29 cellular contexts compared by ENCODE assay signal in the genomic region with DNA sequence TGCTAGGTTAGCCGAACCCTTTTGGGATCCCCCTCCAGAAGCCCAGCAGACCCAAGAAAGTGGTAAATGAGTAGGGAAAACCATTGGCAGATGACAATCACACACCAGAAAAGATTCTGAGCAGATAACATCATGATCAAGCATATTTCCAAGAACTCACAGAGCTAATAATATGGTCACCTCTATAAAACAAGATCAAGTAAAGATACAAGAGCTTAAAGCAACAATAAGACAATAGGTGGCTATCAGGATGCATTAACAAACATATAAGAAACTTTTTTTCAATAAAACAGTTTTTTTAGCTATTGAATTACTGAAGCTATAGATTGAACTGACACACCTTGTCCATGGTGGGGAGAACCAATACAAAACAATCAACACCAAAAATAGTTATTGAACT. TPM values are rescaled to one million over a fixed set of nuclear protein-coding genes. Genes with fewer than 3 reads are reported as not detected.
DNase-seq lines count a peak whose midpoint lies in the region; ATAC-seq, FAIRE-seq and TF ChIP-seq lines count a peak whose summit lies in the region.
"Had no signal": no experiment of that assay in that cellular context is flagged by ENCODE, and none has a peak within 500 bp of the region (broad histone marks: within the 10 kb centered on the region; RNA-seq: fewer than 3 reads in every experiment).

No MANE protein-coding gene starts in this region.

- no peaks in the 10 kb centered on the region for H3K79me2 ChIP-seq in K562 (ENCODE audit: control insufficient read depth, insufficient read depth, low read length)

- H3K9ac ChIP-seq in K562 (ENCODE audit: insufficient read depth in 1 of 2, low read depth in 2 of 2, low read length in 2 of 2), result no peak overlapping the region
- H3K9ac ChIP-seq: BLaER1 treated with 17β-estradiol and CSF1 and Interleukin-3, amounts not matched to agents 10 nM and 100 nM; SK-N-SH had no signal

- peak overlapping the region; percentile 57 for H3K27ac Mint-ChIP-seq in activated naive CD4-positive, alpha-beta T cell treated with anti-CD3 and anti-CD28 coated beads, Interleukin-2, amount 50 U/mL, for 24 hours
- peak overlapping the region; percentile 14 to 26 for H3K27ac Mint-ChIP-seq in T-cell
- H3K27ac Mint-ChIP-seq: GM23338 had no signal

- in situ Hi-C loops in K562 (cut with MboI), result no loop called here

- no peak overlapping the region for H3K4me2 ChIP-seq in K562 (ENCODE audit: insufficient read depth, low read length)
- H3K4me2 ChIP-seq: A549; BLaER1 treated with 17β-estradiol and CSF1 and Interleukin-3, amounts not matched to agents 10 nM and 100 nM; GM23338; SK-N-SH had no signal

- BruUV-seq in K562 (replicated peaks; lab: Mats Ljungman, UMichigan), result no TSS peak

- CTCF ChIA-PET in T-cell (lab: Charles Lee), result no interaction called here
- CTCF ChIA-PET in K562 (lab: Yijun Ruan, JAX; ENCODE audit: low intra/inter-chr PET ratio), result no interaction called here

- H3K36me3 Mint-ChIP-seq in activated naive CD4-positive, alpha-beta T cell treated with anti-CD3 and anti-CD28 coated beads, Interleukin-2, amount 50 U/mL, for 24 hours, result peaks cover 37% of the 10 kb centered on the region
- peaks cover 72% of the 10 kb centered on the region for H3K36me3 Mint-ChIP-seq in T-cell

- H3K4me1 ChIP-seq in K562 (replicated peaks in 1 of 2; ENCODE audit: control insufficient read depth in 2 of 2, insufficient read depth in 2 of 2, low read length in 2 of 2), result peaks cover 13 to 19% of the 10 kb centered on the region in 2 experiments; a peak in 4 of 5 replicates
- H3K4me1 ChIP-seq: A549, Caco-2, HAP-1 had no signal

- no peaks in the 10 kb centered on the region; a peak in 1 of 5 replicates for H3K27me3 ChIP-seq in K562 (ENCODE audit: control insufficient read depth in 2 of 2, insufficient read depth in 2 of 2, low read length in 2 of 2)
- H3K27me3 ChIP-seq: Peyer's patch had no signal

- H3K27me3 Mint-ChIP-seq in activated naive CD4-positive, alpha-beta T cell treated with anti-CD3 and anti-CD28 coated beads, Interleukin-2, amount 50 U/mL, for 24 hours, result no peaks in the 10 kb centered on the region
- no peaks in the 10 kb centered on the region for H3K27me3 Mint-ChIP-seq in T-cell
- H3K27me3 Mint-ChIP-seq: CD4-positive, alpha-beta memory T cell had no signal

- POLR2A ChIA-PET in T-cell (lab: Charles Lee) (interaction anchor here in 1 of 2 donors (0.5 kb wide), 1 partner anchor 131 kb away, joined by 3 read pairs; no protein-coding TSS in a partner anchor), K562 (lab: Yijun Ruan, JAX) (interaction anchor here (1.7 kb wide), 1 partner anchor 11 kb away, joined by 11 read pairs; no protein-coding TSS in a partner anchor)

- no peak for TF ChIP-seq EP300 in K562 (IDR thresholded peaks at IDR 0.05; ENCODE audit: low read length)

- no peak overlapping the region for H3K27ac ChIP-seq in K562 (ENCODE audit: extremely low read depth, low read depth, low read length)
- H3K27ac ChIP-seq: A549; BLaER1 treated with 17β-estradiol and CSF1 and Interleukin-3, amounts not matched to agents 10 nM and 100 nM; Peyer's patch had no signal

- intact Hi-C loops in K562 (cut with micrococcal nuclease), result no loop called here

- no peak overlapping the region for H2AFZ ChIP-seq in K562 (ENCODE audit: low read depth, low read length)
- H2AFZ ChIP-seq: GM23338 had no signal

- no peaks in the 10 kb centered on the region for H3K9me3 ChIP-seq in K562 (replicated peaks; ENCODE audit: control insufficient read depth, insufficient read depth, low read depth, low read length)
- H3K9me3 ChIP-seq: Caco-2, HAP-1 had no signal

- no peaks in the 10 kb centered on the region for H3K36me3 ChIP-seq in K562 (ENCODE audit: control insufficient read depth, insufficient read depth, low read length)
- H3K36me3 ChIP-seq: BLaER1 treated with 17β-estradiol and CSF1 and Interleukin-3, amounts not matched to agents 10 nM and 100 nM; HAP-1; Peyer's patch had no signal

- TF ChIP-seq POLR2A in K562 (conservative IDR thresholded peaks at IDR 0.05), result no peak

- no peak overlapping the region for H3K4me3 ChIP-seq in K562
- H3K4me3 ChIP-seq: A549; BLaER1 treated with 17β-estradiol and CSF1 and Interleukin-3, amounts not matched to agents 10 nM and 100 nM; GM23338; HAP-1; Peyer's patch had no signal

- no peak for TF ChIP-seq CTCF in K562 (IDR thresholded peaks at IDR 0.05 in 2 of 3, conservative IDR thresholded peaks at IDR 0.05 in 1 of 3; ENCODE audit: insufficient read depth in 2 of 3, low read depth in 1 of 3, low read length in 3 of 3)

- 48% methylated on average over 1 of the region's 1 CpG for WGBS in K562 (ENCODE audit: insufficient coverage, low coverage, missing lambda C conversion rate)

- no peak for TF ChIP-seq RAD21 in K562 (CRISPR knock-in tag; conservative IDR thresholded peaks at IDR 0.05 in 1 of 2, IDR thresholded peaks at IDR 0.05 in 1 of 2)

- peaks cover 51% of the 10 kb centered on the region for H3K4me1 Mint-ChIP-seq in activated naive CD4-positive, alpha-beta T cell treated with anti-CD3 and anti-CD28 coated beads, Interleukin-2, amount 50 U/mL, for 24 hours
- H3K4me1 Mint-ChIP-seq in T-cell, result peaks cover 33 to 50% (median 33%) of the 10 kb centered on the region in 3 donors
- H3K4me1 Mint-ChIP-seq: GM23338 had no signal

- no peaks in the 10 kb centered on the region for H3K9me3 Mint-ChIP-seq in activated naive CD4-positive, alpha-beta T cell treated with anti-CD3 and anti-CD28 coated beads, Interleukin-2, amount 50 U/mL, for 24 hours
- peaks cover 0 to 7% (median 4%) of the 10 kb centered on the region in 3 donors for H3K9me3 Mint-ChIP-seq in T-cell
- H3K9me3 Mint-ChIP-seq: CD4-positive, alpha-beta memory T cell had no signal

- no peaks in the 10 kb centered on the region; the same call in 1 of the 2 replicates for H4K20me1 ChIP-seq in K562 (replicated peaks; ENCODE audit: control insufficient read depth, insufficient read depth, low read length)
- H4K20me1 ChIP-seq: BLaER1 treated with 17β-estradiol and CSF1 and Interleukin-3, amounts not matched to agents 10 nM and 100 nM had no signal

- DNase-seq in activated naive CD4-positive, alpha-beta T cell treated with Interleukin-2 at 50 U/mL for 16 hours, result no peak
- DNase-seq in T-cell (no peak), K562 (ENCODE audit: extremely low read depth in 1 of 4, low spot score in 3 of 4) (no peak), NK-92 (lab: John Stamatoyannopoulos, UW; ENCODE audit: unreplicated experiment) (no peak), iPS-NIHi7 (ENCODE audit: extremely low spot score) (no peak)
- DNase-seq: AML-193; Caco-2; CD4-positive, alpha-beta memory T cell; Karpas-422; NCI-H1092 treated with DMSO at 0.1 percent for 48 hours; NCI-H1436; NCI-H187; NCI-H2081 treated with DMSO at 0.1 percent for 48 hours; NCI-H2171; NCI-H226; NCI-H510A; NCI-H69; Peyer's patch; SIG-M5; SK-N-SH had no signal

- H3K4me3 Mint-ChIP-seq in activated naive CD4-positive, alpha-beta T cell treated with anti-CD3 and anti-CD28 coated beads, Interleukin-2, amount 50 U/mL, for 24 hours, result no peak overlapping the region
- no peak overlapping the region for H3K4me3 Mint-ChIP-seq in T-cell
- H3K4me3 Mint-ChIP-seq: CD4-positive, alpha-beta memory T cell; GM23338 had no signal

- ATAC-seq in T-cell (replicated peaks in 1 of 4) (no peak), K562 (no peak), HG03521 (IDR thresholded peaks at IDR 0.05; ENCODE audit: unreplicated experiment) (no peak)
- ATAC-seq: A549, GM23338 had no signal

- FAIRE-seq in K562 (lab: Jason Lieb, UNC), result peak; percentile 15
- FAIRE-seq: A549, G401.6 had no signal

- H3K9me1 ChIP-seq in K562 (ENCODE audit: control insufficient read depth, insufficient read depth, low read length), result no peaks in the 10 kb centered on the region

TF ChIP-seq in K562, 482 proteins besides CTCF, POLR2A, EP300 and RAD21 (continues in another document):
- TF ChIP-seq RBM25 (IDR thresholded peaks at IDR 0.05; ENCODE audit: low read depth, low read length, severe bottlenecking), result peak; percentile 52

RNA-seq across cellular contexts. Expression of gene UBASH3A, which starts 29.0 kb away (rescaled TPM):
- total RNA-seq in T-cell, result 10 to 100 TPM; 59.1 to 98.8 (median 80.5) TPM
- total RNA-seq in K562 (2011; cell fraction: chromatin; rRNA removed; ENCODE audit: low replicate concordance), result 1.1 and 3.3 TPM in 2 replicates
- total RNA-seq in K562 (2011; cell fraction: nucleolus; rRNA removed), result 3.2 and 3.8 TPM in 2 replicates
- total RNA-seq in K562 (2011; cell fraction: nucleoplasm; rRNA removed), result 1.0 and 2.0 TPM in 2 replicates
- 1.4 and 2.9 TPM in 2 replicates for total RNA-seq in K562 (2014; rRNA removed)
- total RNA-seq in K562 (2014; rRNA removed; fragmentation: Illumina TruSeq; extraction: Trizol), result 0.35 and 0.47 TPM in 2 replicates
- total RNA-seq in K562 (2015; rRNA removed; fragmentation: Illumina TruSeq; extraction: Trizol), result 0.90 and 1.1 TPM in 2 replicates
- total RNA-seq in K562 (2021), result 1.5 and 1.8 TPM in 2 replicates
- polyA plus RNA-seq in K562 (2011; rRNA removed), result 1.4 and 4.4 TPM in 2 replicates
- 2.1 and 4.7 TPM in 2 replicates for polyA plus RNA-seq in K562 (2011; cell fraction: cytosol; rRNA removed)
- 24.2 and 29.1 TPM in 2 replicates for polyA plus RNA-seq in K562 (2011; cell fraction: nucleus; rRNA removed)
- polyA plus RNA-seq in K562 (2012), result 1.1 and 1.5 TPM in 2 replicates
- 1.1 and 1.4 TPM in 2 replicates for polyA plus RNA-seq in K562 (2014; fragmentation: Illumina TruSeq; extraction: Trizol)
- polyA plus RNA-seq in K562 (2014; fragmentation: Nextera tagmentation; extraction: Ambion mirVana), result under 1 TPM; 0.23 to 0.25 TPM
- polyA plus RNA-seq in K562 (2014; rRNA removed), result 1.0 and 1.4 TPM in 2 replicates
- 1.4 and 2.2 TPM in 2 replicates for polyA minus RNA-seq in K562 (2011; rRNA and poly(A)+ RNA removed)
- polyA minus RNA-seq in K562 (2011; cell fraction: cytosol; rRNA and poly(A)+ RNA removed), result 1.3 and 3.1 TPM in 2 replicates
- 7.9 and 15.2 TPM in 2 replicates for polyA minus RNA-seq in K562 (2011; cell fraction: nucleus; rRNA and poly(A)+ RNA removed)
- total RNA-seq: Caco-2, GM23338, HT-29, OCI-LY7 had no signal
- polyA plus RNA-seq: A549, GM23338, SK-N-SH had no signal

RNA-seq across cellular contexts. Expression of gene TMPRSS3, which starts 36.8 kb away (rescaled TPM):
- total RNA-seq in T-cell (1 to 10 TPM; 1.2 to 2.4 (median 1.7) TPM), K562 (2014; rRNA removed) (not detected in 2 replicates), K562 (2014; rRNA removed; fragmentation: Illumina TruSeq; extraction: Trizol) (not detected in 2 replicates), K562 (2015; rRNA removed; fragmentation: Illumina TruSeq; extraction: Trizol) (not detected in 2 replicates), K562 (2021) (not detected in 2 replicates)
- 0.21 TPM in 1 of 2 replicates, not detected in the other for total RNA-seq in K562 (2011; cell fraction: chromatin; rRNA removed; ENCODE audit: low replicate concordance)
- total RNA-seq in K562 (2011; cell fraction: nucleolus; rRNA removed), result not detected in 2 replicates
- not detected in 2 replicates for total RNA-seq in K562 (2011; cell fraction: nucleoplasm; rRNA removed)
- polyA plus RNA-seq in K562 (2011; rRNA removed) (0.04 and 0.07 TPM in 2 replicates), K562 (2014; fragmentation: Illumina TruSeq; extraction: Trizol) (not detected in 2 replicates), K562 (2014; fragmentation: Nextera tagmentation; extraction: Ambion mirVana) (not detected), K562 (2014; rRNA removed) (not detected in 2 replicates)
- polyA plus RNA-seq in K562 (2011; cell fraction: cytosol; rRNA removed), result 0.13 and 0.25 TPM in 2 replicates
- polyA plus RNA-seq in K562 (2011; cell fraction: nucleus; rRNA removed), result 0.18 TPM in 2 replicates
- polyA plus RNA-seq in K562 (2012), result 0.03 and 0.04 TPM in 2 replicates
- not detected in 2 replicates for polyA minus RNA-seq in K562 (2011; rRNA and poly(A)+ RNA removed)
- 2.2 TPM in 1 of 2 replicates, not detected in the other for polyA minus RNA-seq in K562 (2011; cell fraction: cytosol; rRNA and poly(A)+ RNA removed)
- polyA minus RNA-seq in K562 (2011; cell fraction: nucleus; rRNA and poly(A)+ RNA removed), result 1.1 TPM in 1 of 2 replicates, not detected in the other
- total RNA-seq: Caco-2, OCI-LY7 had no signal
- polyA plus RNA-seq: GM23338, SK-N-SH had no signal

Comparison
In these comparisons a context has a peak if more than half of its experiments do, and no peak if none do; other contexts are left out.
1. RNA of gene UBASH3A, which starts 29.0 kb away (total RNA-seq): 59.1 to 98.8 TPM in T-cell; 0.35 to 3.8 TPM in K562; every median in the first group is over 10 times any median in the second.